In the genomic region with DNA sequence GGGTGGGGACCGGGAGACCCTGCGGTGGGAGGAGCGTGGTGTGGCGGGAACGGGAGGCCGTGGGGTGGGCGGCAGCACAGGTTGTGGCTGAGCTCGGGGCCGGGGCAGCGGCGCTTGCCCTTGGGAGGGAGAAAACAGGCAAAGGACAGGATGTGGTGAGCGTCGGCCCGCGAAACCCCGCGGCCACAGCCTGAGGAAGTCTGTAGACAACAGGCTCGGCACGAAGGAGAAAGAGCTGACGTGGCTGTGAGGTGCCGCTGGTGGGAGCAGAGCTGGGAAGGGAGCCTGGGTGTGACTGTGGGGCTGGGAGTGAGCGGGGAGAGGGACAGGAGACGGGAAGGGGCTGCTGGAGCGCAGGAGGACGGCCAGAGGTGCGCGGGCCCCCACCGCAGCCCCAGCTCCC, we compare ENCODE assay signal across 8 cellular contexts.
DNase-seq lines count a peak whose midpoint lies in the region; ATAC-seq, FAIRE-seq and TF ChIP-seq lines count a peak whose summit lies in the region.

No MANE protein-coding gene starts in this region.

- peaks cover 14% of the 10 kb centered on the region for H3K4me1 ChIP-seq in left ventricle myocardium inferior

- FAIRE-seq in D721Med (lab: Jason Lieb, UNC), result no peak

- TF ChIP-seq CTCF in left ventricle myocardium inferior (IDR thresholded peaks at IDR 0.05; ENCODE audit: borderline replicate concordance) (no peak), D721Med (IDR thresholded peaks at IDR 0.05; ENCODE audit: insufficient read depth, missing control alignments) (no peak)

- H3K27me3 ChIP-seq in left ventricle myocardium inferior (ENCODE audit: low read depth), result no peaks in the 10 kb centered on the region

- H3K9me3 ChIP-seq in left ventricle myocardium inferior (replicated peaks), result no peaks in the 10 kb centered on the region

- no peaks in the 10 kb centered on the region for H3K36me3 ChIP-seq in left ventricle myocardium inferior

- H3K27ac ChIP-seq in left ventricle myocardium inferior (replicated peaks), result no peak overlapping the region

- peak; percentile 66 for DNase-seq in activated CD4-positive, alpha-beta T cell treated with anti-CD3 and anti-CD28 coated beads for 48 hours
- DNase-seq in left ventricle myocardium inferior (peak; percentile 11), AG08395 (ENCODE audit: low spot score) (no peak), SHP77 treated with DMSO at 0.1 percent for 48 hours (lab: John Stamatoyannopoulos, UW) (no peak), D721Med (ENCODE audit: insufficient read length, low spot score) (no peak)
- peak; percentile 37 for DNase-seq in stimulated activated CD8-positive, alpha-beta memory T cell treated with anti-CD3 and anti-CD28 coated beads, Interleukin-4, amount 100 ng/mL, for 24 hours (ENCODE audit: low read depth)

- intact Hi-C loops in left ventricle myocardium inferior (cut with micrococcal nuclease), result no loop called here

- no peak overlapping the region for H3K4me3 ChIP-seq in left ventricle myocardium inferior

- ATAC-seq in GM19043 (IDR thresholded peaks at IDR 0.05; ENCODE audit: low read depth, unreplicated experiment), result peak; percentile 61
- peak; percentile 51 for ATAC-seq in HG03175 (IDR thresholded peaks at IDR 0.05; ENCODE audit: unreplicated experiment)

Comparison
In these comparisons a context has a peak if more than half of its experiments do, and no peak if none do; other contexts are left out.
1. DNase-seq: peak in activated CD4-positive, alpha-beta T cell treated with anti-CD3 and anti-CD28 coated beads for 48 hours (single experiment), left ventricle myocardium inferior (single experiment) and stimulated activated CD8-positive, alpha-beta memory T cell treated with anti-CD3 and anti-CD28 coated beads, Interleukin-4, amount 100 ng/mL, for 24 hours (single experiment); none in AG08395 (single experiment), SHP77 treated with DMSO at 0.1 percent for 48 hours (single experiment) and D721Med (single experiment).